8 cellular contexts compared by ENCODE assay signal in genomic region chr6:158232445-158233213, GRCh38.
DNase-seq lines count a peak whose midpoint lies in the region; ATAC-seq, FAIRE-seq and TF ChIP-seq lines count a peak whose summit lies in the region.

No MANE protein-coding gene starts in this region.

- peak; percentile 19 for FAIRE-seq in K562 (lab: Jason Lieb, UNC)

- H3K4me1 ChIP-seq in K562 (replicated peaks in 1 of 2; ENCODE audit: control insufficient read depth in 2 of 2, insufficient read depth in 2 of 2, low read length in 2 of 2) (peaks cover 13 to 15% of the 10 kb centered on the region in 2 experiments; a peak in 4 of 5 replicates), iPS DF 6.9 (ENCODE audit: control insufficient read depth, insufficient read depth, low read length) (0 out of 2 replicates have a peak, but pooled peaks cover 3% of the 10 kb centered on the region)

- H3K36me3 Mint-ChIP-seq in T-helper 2 cell treated with Interferon-gamma antibody and Interleukin-4, amounts not matched to agents 5 μg/mL and 100 μg/mL, for 36 hours (ENCODE audit: low read depth), result peaks cover 3% of the 10 kb centered on the region

- H3K9me3 Mint-ChIP-seq in T-helper 2 cell treated with Interferon-gamma antibody and Interleukin-4, amounts not matched to agents 5 μg/mL and 100 μg/mL, for 36 hours, result no peaks in the 10 kb centered on the region

- peak; percentile 73 for ATAC-seq in K562
- no peak for ATAC-seq in GM18870 (IDR thresholded peaks at IDR 0.05; ENCODE audit: unreplicated experiment)

- intact Hi-C loops in K562 (cut with micrococcal nuclease), result loop anchor here (10.0 kb wide), 1 partner anchor 132 kb away; no protein-coding TSS in a partner anchor

- peaks cover 45% of the 10 kb centered on the region for H3K79me2 ChIP-seq in K562 (ENCODE audit: control insufficient read depth, insufficient read depth, low read length)

- TF ChIP-seq CTCF in HFF-Myc (IDR thresholded peaks at IDR 0.05; ENCODE audit: low read depth, low read length, missing control alignments) (no peak), K562 (IDR thresholded peaks at IDR 0.05 in 2 of 3, conservative IDR thresholded peaks at IDR 0.05 in 1 of 3; ENCODE audit: insufficient read depth in 2 of 3, low read depth in 1 of 3, low read length in 3 of 3) (no peak), retinal pigment epithelial cell (conservative IDR thresholded peaks at IDR 0.05; ENCODE audit: low read depth, low read length) (no peak)

- in situ Hi-C loops in K562 (cut with MboI), result no loop called here

- H3K27me3 Mint-ChIP-seq in T-helper 2 cell treated with Interferon-gamma antibody and Interleukin-4, amounts not matched to agents 5 μg/mL and 100 μg/mL, for 36 hours (ENCODE audit: low read depth), result peaks cover 12% of the 10 kb centered on the region

- H3K4me1 Mint-ChIP-seq in T-helper 2 cell treated with Interferon-gamma antibody and Interleukin-4, amounts not matched to agents 5 μg/mL and 100 μg/mL, for 36 hours (ENCODE audit: low read depth), result peaks cover 19% of the 10 kb centered on the region

- CTCF ChIA-PET in K562 (lab: Yijun Ruan, JAX; ENCODE audit: low intra/inter-chr PET ratio), result no interaction called here

- peak overlapping the region; percentile 88 for H3K4me2 ChIP-seq in K562 (ENCODE audit: insufficient read depth, low read length)

- no peak for TF ChIP-seq EP300 in K562 (IDR thresholded peaks at IDR 0.05; ENCODE audit: low read length)

- no peak for TF ChIP-seq RAD21 in K562 (CRISPR knock-in tag; conservative IDR thresholded peaks at IDR 0.05 in 1 of 2, IDR thresholded peaks at IDR 0.05 in 1 of 2)

- H3K9me3 ChIP-seq in K562 (replicated peaks; ENCODE audit: control insufficient read depth, insufficient read depth, low read depth, low read length), result no peaks in the 10 kb centered on the region
- no peaks in the 10 kb centered on the region for H3K9me3 ChIP-seq in iPS DF 6.9 (ENCODE audit: control insufficient read depth, insufficient read depth, low read length)

- H3K4me3 ChIP-seq in HFF-Myc (replicated peaks; ENCODE audit: low read depth, low read length) (peak overlapping the region; percentile 76), K562 (peak overlapping the region; percentile 72), iPS DF 6.9 (ENCODE audit: low read length) (peak overlapping the region; percentile 84), retinal pigment epithelial cell (ENCODE audit: low read length) (peak overlapping the region; percentile 92)

- peak overlapping the region; percentile 54; the same call in 2 of the 3 replicates for H3K27ac ChIP-seq in K562 (ENCODE audit: extremely low read depth, low read depth, low read length)
- no peak overlapping the region for H3K27ac ChIP-seq in iPS DF 6.9 (ENCODE audit: low read length)

- no peaks in the 10 kb centered on the region for H3K9me1 ChIP-seq in K562 (ENCODE audit: control insufficient read depth, insufficient read depth, low read length)

- no TSS peak for BruUV-seq in K562 (replicated peaks; lab: Mats Ljungman, UMichigan)

- POLR2A ChIA-PET in K562 (lab: Yijun Ruan, JAX), result interaction anchor here (0.6 to 1.7 kb wide), 3 partner anchors 15 to 477 kb away, joined by 3 to 6 read pairs (median 3); no protein-coding TSS in a partner anchor

- H3K36me3 ChIP-seq in K562 (ENCODE audit: control insufficient read depth, insufficient read depth, low read length) (no peaks in the 10 kb centered on the region; the same call in 2 of the 3 replicates), iPS DF 6.9 (ENCODE audit: control insufficient read depth, insufficient read depth, low read length) (no peaks in the 10 kb centered on the region)

- TF ChIP-seq POLR2A in K562 (conservative IDR thresholded peaks at IDR 0.05), result 0 out of 2 replicates have a peak, but pooled peaks have one; percentile 44

- peak overlapping the region; percentile 65 to 97 for H3K9ac ChIP-seq in K562 (ENCODE audit: insufficient read depth in 1 of 2, low read depth in 2 of 2, low read length in 2 of 2)

- peak overlapping the region; percentile 83 for H2AFZ ChIP-seq in K562 (ENCODE audit: low read depth, low read length)

- H3K4me3 Mint-ChIP-seq in T-helper 2 cell treated with Interferon-gamma antibody and Interleukin-4, amounts not matched to agents 5 μg/mL and 100 μg/mL, for 36 hours, result peak overlapping the region; percentile 85

- WGBS in K562 (ENCODE audit: insufficient coverage, low coverage, missing lambda C conversion rate), result under 1% methylated on average over 40 of the region's 59 CpGs
- no CpG with 5 or more reads among the region's 59 CpGs for WGBS in iPS DF 6.9 (ENCODE audit: insufficient coverage, insufficient read length)

- H4K20me1 ChIP-seq in K562 (replicated peaks; ENCODE audit: control insufficient read depth, insufficient read depth, low read length), result peaks cover 8% of the 10 kb centered on the region

- DNase-seq in ELF-1 (ENCODE audit: low read depth, low spot score), result peak; percentile 79
- no peak for DNase-seq in HFF-Myc (ENCODE audit: extremely low read depth, low read depth)
- peak; percentile 85 for DNase-seq in NCI-H1105 (lab: John Stamatoyannopoulos, UW)
- no peak for DNase-seq in T-helper 2 cell treated with Interferon-gamma antibody and Interleukin-4, amounts not matched to agents 5 μg/mL and 100 μg/mL, for 36 hours (ENCODE audit: low spot score)
- peak; percentile 63 to 74 (median 71) for DNase-seq in K562 (ENCODE audit: extremely low read depth in 1 of 4, low spot score in 3 of 4)
- DNase-seq in iPS DF 6.9 (ENCODE audit: low read depth, low spot score), result no peak
- DNase-seq in retinal pigment epithelial cell (ENCODE audit: low read depth), result no peak

- H3K27ac Mint-ChIP-seq in T-helper 2 cell treated with Interferon-gamma antibody and Interleukin-4, amounts not matched to agents 5 μg/mL and 100 μg/mL, for 36 hours, result peak overlapping the region; percentile 84

- no peaks in the 10 kb centered on the region for H3K27me3 ChIP-seq in K562 (ENCODE audit: control insufficient read depth in 2 of 2, insufficient read depth in 2 of 2, low read length in 2 of 2)
- peaks cover 2% of the 10 kb centered on the region; the same call in 1 of the 2 replicates for H3K27me3 ChIP-seq in iPS DF 6.9 (ENCODE audit: control insufficient read depth, insufficient read depth, low read length)

TF ChIP-seq in K562, 482 proteins besides CTCF, POLR2A, EP300 and RAD21 (continues in another document):
- TF ChIP-seq ARNT (IDR thresholded peaks at IDR 0.05) (no peak), EP400 (IDR thresholded peaks at IDR 0.05) (peak; percentile 63; the same call in 1 of the 2 replicates), SLC30A9 (CRISPR knock-in tag; IDR thresholded peaks at IDR 0.05) (no peak), HDAC2 (IDR thresholded peaks at IDR 0.05) (0 out of 2 replicates have a peak, but pooled peaks have one; percentile 44), NBN (IDR thresholded peaks at IDR 0.05; ENCODE audit: low read depth) (0 out of 2 replicates have a peak, but pooled peaks have one; percentile 59), ZBTB2 (IDR thresholded peaks at IDR 0.05) (no peak), GATAD2B (IDR thresholded peaks at IDR 0.05; ENCODE audit: borderline replicate concordance) (no peak), BCL6 (CRISPR knock-in tag; IDR thresholded peaks at IDR 0.05) (no peak), ZNF436 (CRISPR knock-in tag; IDR thresholded peaks at IDR 0.05) (no peak), NCOA6 (IDR thresholded peaks at IDR 0.05) (0 out of 2 replicates have a peak, but pooled peaks have one; percentile 36), KHSRP (IDR thresholded peaks at IDR 0.05) (no peak), ZNF592 (IDR thresholded peaks at IDR 0.05) (no peak), ZKSCAN1 (IDR thresholded peaks at IDR 0.05; ENCODE audit: low read depth, low read length) (peak; percentile 8; the same call in 1 of the 2 replicates), ZNF24 (IDR thresholded peaks at IDR 0.05) (no peak)

Comparison
In these comparisons a context has a peak if more than half of its experiments do, and no peak if none do; other contexts are left out.
1. DNase-seq: peak in ELF-1 (single experiment), NCI-H1105 (single experiment) and K562 (4 of 4); none in HFF-Myc (single experiment), T-helper 2 cell treated with Interferon-gamma antibody and Interleukin-4, amounts not matched to agents 5 μg/mL and 100 μg/mL, for 36 hours (single experiment), iPS DF 6.9 (single experiment) and retinal pigment epithelial cell (single experiment).
2. Peak in every context shown above with its lines, with median percentiles within 50 percentile points of each other: H3K4me3 ChIP-seq.